Comparison of ENCODE assay signal across 10 cellular contexts in genomic region chr14:23583761-23584526, GRCh38. TPM values are rescaled to one million over a fixed set of nuclear protein-coding genes. Genes with fewer than 3 reads are reported as not detected.
A peak's percentile ranks its signal among the peaks of the same experiment; 100 is the strongest.
DNase-seq lines count a peak whose midpoint lies in the region; ATAC-seq, FAIRE-seq and TF ChIP-seq lines count a peak whose summit lies in the region.
"Not testable (repeated sequence)": the region's sequence is repeated elsewhere in the genome, so short reads cannot be mapped to it uniquely, and the experiment has no call there.
"Had no signal": no experiment of that assay in that cellular context is flagged by ENCODE, and none has a peak within 500 bp of the region (broad histone marks: within the 10 kb centered on the region; RNA-seq: fewer than 3 reads in every experiment).

No MANE protein-coding gene starts in this region.

- H3K36me3 ChIP-seq in K562 (ENCODE audit: control insufficient read depth, insufficient read depth, low read length); neuronal stem cell (replicated peaks in 1 of 2; ENCODE audit: control insufficient read depth in 2 of 2, insufficient read depth in 2 of 2, low read length in 2 of 2): not testable (repeated sequence)

- not testable (repeated sequence) for H2AK5ac ChIP-seq in neuronal stem cell (ENCODE audit: low read depth, low read length)

- not testable (repeated sequence) for H2BK5ac ChIP-seq in neuronal stem cell (ENCODE audit: low read length)

- peaks cover 56% of the 10 kb centered on the region for H3K27me3 Mint-ChIP-seq in T-helper 17 cell

- not testable (repeated sequence) for FAIRE-seq in K562 (lab: Jason Lieb, UNC)

- H3K18ac ChIP-seq in neuronal stem cell (ENCODE audit: low read length) = not testable (repeated sequence)

- POLR2A ChIA-PET in K562 (lab: Yijun Ruan, JAX) = not testable (repeated sequence)

- not testable (repeated sequence) for H3K9ac ChIP-seq in K562 (ENCODE audit: insufficient read depth in 1 of 2, low read depth in 2 of 2, low read length in 2 of 2); neuronal stem cell (ENCODE audit: low read depth, low read length, poor library complexity)

- not testable (repeated sequence) for H3K27ac ChIP-seq in K562 (ENCODE audit: extremely low read depth, low read depth, low read length); neuronal stem cell (replicated peaks; ENCODE audit: low read length)

- H3K9me1 ChIP-seq in K562 (ENCODE audit: control insufficient read depth, insufficient read depth, low read length) = not testable (repeated sequence)

- CTCF ChIA-PET in K562 (lab: Yijun Ruan, JAX; ENCODE audit: low intra/inter-chr PET ratio) = not testable (repeated sequence)

- intact Hi-C loops in K562 (cut with micrococcal nuclease) = loop anchor here (10.0 kb wide), 1 partner anchor 131 kb away; no protein-coding TSS in a partner anchor

- not testable (repeated sequence) for H3K4ac ChIP-seq in neuronal stem cell (ENCODE audit: low read length)

- WGBS in K562 (ENCODE audit: insufficient coverage, low coverage, missing lambda C conversion rate) = 33% methylated on average over 13 of the region's 25 CpGs
- no CpG with 5 or more reads among the region's 25 CpGs for whole genome bisulfite sequencing in neuronal stem cell (ENCODE audit: extremely low coverage in 2 of 2, insufficient read length in 2 of 2, insufficient replicate concordance in 1 of 2), 2 donors

- not testable (repeated sequence) for H2BK15ac ChIP-seq in neuronal stem cell (ENCODE audit: low read length)

- H3K4me1 ChIP-seq in K562 (replicated peaks in 1 of 2; ENCODE audit: control insufficient read depth in 2 of 2, insufficient read depth in 2 of 2, low read length in 2 of 2); neuronal stem cell (ENCODE audit: control insufficient read depth in 2 of 2, insufficient read depth in 1 of 2, low read depth in 1 of 2, low read length in 2 of 2): not testable (repeated sequence)

- not testable (repeated sequence) for H4K20me1 ChIP-seq in K562 (replicated peaks; ENCODE audit: control insufficient read depth, insufficient read depth, low read length)

- TF ChIP-seq EP300 in K562 (IDR thresholded peaks at IDR 0.05; ENCODE audit: low read length) = not testable (repeated sequence)

- H3K36me3 Mint-ChIP-seq in T-helper 17 cell (ENCODE audit: low read depth) = not testable (repeated sequence)

- not testable (repeated sequence) for H4K91ac ChIP-seq in neuronal stem cell (ENCODE audit: low read depth, low read length, poor library complexity)

- H4K8ac ChIP-seq in neuronal stem cell (ENCODE audit: low read depth, low read length) = not testable (repeated sequence)

- H3K9me3 ChIP-seq in T-helper 17 cell (ENCODE audit: control insufficient read depth, low read length, poor library complexity, severe bottlenecking); K562 (replicated peaks; ENCODE audit: control insufficient read depth, insufficient read depth, low read depth, low read length); neuronal stem cell (replicated peaks in 1 of 2; ENCODE audit: control insufficient read depth in 2 of 2, insufficient read depth in 1 of 2, low read depth in 1 of 2, low read length in 2 of 2): not testable (repeated sequence)

- in situ Hi-C loops in K562 (cut with MboI) = not testable (repeated sequence)

- peak overlapping the region; percentile 21 for H3K14ac ChIP-seq in neuronal stem cell (ENCODE audit: low read length)

- not testable (repeated sequence) for H2BK12ac ChIP-seq in neuronal stem cell (ENCODE audit: low read length)

- not testable (repeated sequence) for H3K4me1 Mint-ChIP-seq in T-helper 17 cell

- not testable (repeated sequence) for DNase-seq in T-helper 17 cell; K562 (ENCODE audit: extremely low read depth in 1 of 4, low spot score in 3 of 4); neuronal stem cell (ENCODE audit: low spot score)
- DNase-seq in islet precursor cell = peak; percentile 17

- H3K4me3 Mint-ChIP-seq in T-helper 17 cell = not testable (repeated sequence)

- BruUV-seq in K562 (replicated peaks; lab: Mats Ljungman, UMichigan) = TSS peak; percentile 97

- not testable (repeated sequence) for H3K4me3 ChIP-seq in K562; neuronal stem cell (ENCODE audit: low read length in 2 of 2)

- not testable (repeated sequence) for H3K23ac ChIP-seq in neuronal stem cell (ENCODE audit: low read depth, low read length, poor library complexity)

- TF ChIP-seq POLR2A in K562 (conservative IDR thresholded peaks at IDR 0.05) = peak; percentile 83

- H2BK120ac ChIP-seq in neuronal stem cell (ENCODE audit: low read depth, low read length) = not testable (repeated sequence)

- peak overlapping the region; percentile 43 for H3K27ac Mint-ChIP-seq in T-helper 17 cell

- H3K27me3 ChIP-seq in K562 (ENCODE audit: control insufficient read depth in 2 of 2, insufficient read depth in 2 of 2, low read length in 2 of 2) = not testable (repeated sequence)
- peaks cover 0 to 15% (median 0%) of the 10 kb centered on the region in 3 experiments for H3K27me3 ChIP-seq in neuronal stem cell (ENCODE audit: control insufficient read depth in 3 of 3, insufficient read depth in 3 of 3, low read depth in 1 of 3, low read length in 3 of 3)

- not testable (repeated sequence) for TF ChIP-seq RAD21 in K562 (CRISPR knock-in tag; conservative IDR thresholded peaks at IDR 0.05 in 1 of 2, IDR thresholded peaks at IDR 0.05 in 1 of 2)

- ATAC-seq in T-helper 17 cell = not testable (repeated sequence)
- peak; percentile 39; the same call in 1 of the 3 replicates for ATAC-seq in K562

- not testable (repeated sequence) for H2AFZ ChIP-seq in K562 (ENCODE audit: low read depth, low read length); neuronal stem cell (ENCODE audit: low read length)

- H3K79me1 ChIP-seq in neuronal stem cell (ENCODE audit: low read depth, low read length) = not testable (repeated sequence)

- not testable (repeated sequence) for H3K4me2 ChIP-seq in K562 (ENCODE audit: insufficient read depth, low read length); neuronal stem cell (ENCODE audit: insufficient read depth, low read length, poor library complexity, severe bottlenecking)

- not testable (repeated sequence) for TF ChIP-seq CTCF in K562 (IDR thresholded peaks at IDR 0.05 in 2 of 3, conservative IDR thresholded peaks at IDR 0.05 in 1 of 3; ENCODE audit: insufficient read depth in 2 of 3, low read depth in 1 of 3, low read length in 3 of 3)

- H3K79me2 ChIP-seq in K562 (ENCODE audit: control insufficient read depth, insufficient read depth, low read length) = not testable (repeated sequence)

RNA-seq across cellular contexts. Expression of gene JPH4, which starts 5.4 kb away (rescaled TPM):
- total RNA-seq in T-helper 17 cell = not detected
- total RNA-seq in K562 (2011; cell fraction: chromatin; rRNA removed; ENCODE audit: low replicate concordance) = not detected in 2 replicates
- total RNA-seq in K562 (2011; cell fraction: nucleolus; rRNA removed) = not detected in 2 replicates
- total RNA-seq in K562 (2011; cell fraction: nucleoplasm; rRNA removed) = 0.23 TPM in 1 of 2 replicates, not detected in the other
- total RNA-seq in K562 (2014; rRNA removed) = 0.04 TPM in 1 of 2 replicates, not detected in the other
- total RNA-seq in K562 (2014; rRNA removed; fragmentation: Illumina TruSeq; extraction: Trizol) = not detected in 2 replicates
- total RNA-seq in K562 (2015; rRNA removed; fragmentation: Illumina TruSeq; extraction: Trizol) = 0.04 TPM in 1 of 2 replicates, not detected in the other
- 0.13 TPM in 2 replicates for total RNA-seq in K562 (2021)
- not detected in 2 replicates for polyA plus RNA-seq in K562 (2011; rRNA removed)
- 0.01 TPM in 1 of 2 replicates, not detected in the other for polyA plus RNA-seq in K562 (2011; cell fraction: cytosol; rRNA removed)
- 0.07 TPM in 1 of 2 replicates, not detected in the other for polyA plus RNA-seq in K562 (2011; cell fraction: nucleus; rRNA removed)
- 0.12 and 0.24 TPM in 2 replicates for polyA plus RNA-seq in K562 (2012)
- polyA plus RNA-seq in K562 (2014; fragmentation: Illumina TruSeq; extraction: Trizol) = 0.04 and 0.07 TPM in 2 replicates
- polyA plus RNA-seq in K562 (2014; fragmentation: Nextera tagmentation; extraction: Ambion mirVana) = under 1 TPM in 1 of 2 experiments, not detected in 1; 0.06 TPM
- 0.07 TPM in 1 of 2 replicates, not detected in the other for polyA plus RNA-seq in K562 (2014; rRNA removed)
- polyA minus RNA-seq in K562 (2011; rRNA and poly(A)+ RNA removed) = not detected in 2 replicates
- not detected in 2 replicates for polyA minus RNA-seq in K562 (2011; cell fraction: cytosol; rRNA and poly(A)+ RNA removed)
- polyA minus RNA-seq in K562 (2011; cell fraction: nucleus; rRNA and poly(A)+ RNA removed) = not detected in 2 replicates
- polyA plus RNA-seq in neuronal stem cell (2013, experiment 1 of 2) = 19.9 TPM
- polyA plus RNA-seq in neuronal stem cell (2013, experiment 2 of 2) = 21.1 TPM
- total RNA-seq: CD4-positive, CD25-positive, alpha-beta regulatory T cell; GM23248; H4; HT-29; IMR-90 had no signal
- polyA plus RNA-seq: CD8-positive, alpha-beta memory T cell; GM23248; IMR-90 had no signal

RNA-seq across cellular contexts. Expression of gene AP1G2, which starts 16.4 kb away (rescaled TPM):
- total RNA-seq in T-helper 17 cell = 100 to 1,000 TPM; 268 to 313 TPM
- total RNA-seq in K562 (2011; cell fraction: chromatin; rRNA removed; ENCODE audit: low replicate concordance) = 396 and 1,008 TPM in 2 replicates
- 461 and 463 TPM in 2 replicates for total RNA-seq in K562 (2011; cell fraction: nucleolus; rRNA removed)
- total RNA-seq in K562 (2011; cell fraction: nucleoplasm; rRNA removed) = 346 and 364 TPM in 2 replicates
- 19.1 and 25.8 TPM in 2 replicates for total RNA-seq in K562 (2014; rRNA removed)
- total RNA-seq in K562 (2014; rRNA removed; fragmentation: Illumina TruSeq; extraction: Trizol) = 12.2 and 19.8 TPM in 2 replicates
- 27.7 and 31.9 TPM in 2 replicates for total RNA-seq in K562 (2015; rRNA removed; fragmentation: Illumina TruSeq; extraction: Trizol)
- total RNA-seq in K562 (2021) = 51.9 and 58.1 TPM in 2 replicates
- polyA plus RNA-seq in K562 (2011; rRNA removed) = 65.3 and 135 TPM in 2 replicates
- 61.3 and 70.5 TPM in 2 replicates for polyA plus RNA-seq in K562 (2011; cell fraction: cytosol; rRNA removed)
- polyA plus RNA-seq in K562 (2011; cell fraction: nucleus; rRNA removed) = 934 and 1,029 TPM in 2 replicates
- polyA plus RNA-seq in K562 (2012) = 53.3 and 105 TPM in 2 replicates
- polyA plus RNA-seq in K562 (2014; fragmentation: Illumina TruSeq; extraction: Trizol) = 41.3 and 56.2 TPM in 2 replicates
- polyA plus RNA-seq in K562 (2014; fragmentation: Nextera tagmentation; extraction: Ambion mirVana) = 10 to 100 TPM; 22.9 to 33.3 TPM
- polyA plus RNA-seq in K562 (2014; rRNA removed) = 73.4 and 83.5 TPM in 2 replicates
- 35.0 and 46.6 TPM in 2 replicates for polyA minus RNA-seq in K562 (2011; rRNA and poly(A)+ RNA removed)
- 23.4 and 34.6 TPM in 2 replicates for polyA minus RNA-seq in K562 (2011; cell fraction: cytosol; rRNA and poly(A)+ RNA removed)
- polyA minus RNA-seq in K562 (2011; cell fraction: nucleus; rRNA and poly(A)+ RNA removed) = 142 and 191 TPM in 2 replicates
- polyA plus RNA-seq in neuronal stem cell (2013, experiment 1 of 2) = 77.9 TPM
- 80.8 TPM for polyA plus RNA-seq in neuronal stem cell (2013, experiment 2 of 2)

RNA-seq across cellular contexts. Expression of gene THTPA, which starts 27.9 kb away (rescaled TPM):
- 10 to 100 TPM in 1 of 2 donors, 1 to 10 TPM in 1; 10.0 to 13.6 TPM for total RNA-seq in T-helper 17 cell
- total RNA-seq in K562 (2011; cell fraction: chromatin; rRNA removed; ENCODE audit: low replicate concordance) = 2.6 and 8.1 TPM in 2 replicates
- total RNA-seq in K562 (2011; cell fraction: nucleolus; rRNA removed) = 5.2 and 7.1 TPM in 2 replicates
- total RNA-seq in K562 (2011; cell fraction: nucleoplasm; rRNA removed) = 5.2 and 5.4 TPM in 2 replicates
- total RNA-seq in K562 (2014; rRNA removed) = 5.2 and 12.2 TPM in 2 replicates
- 2.2 and 2.4 TPM in 2 replicates for total RNA-seq in K562 (2014; rRNA removed; fragmentation: Illumina TruSeq; extraction: Trizol)
- total RNA-seq in K562 (2015; rRNA removed; fragmentation: Illumina TruSeq; extraction: Trizol) = 3.8 and 4.2 TPM in 2 replicates
- total RNA-seq in K562 (2021) = 6.3 and 8.7 TPM in 2 replicates
- polyA plus RNA-seq in K562 (2011; rRNA removed) = 2.2 and 3.8 TPM in 2 replicates
- 2.4 and 7.1 TPM in 2 replicates for polyA plus RNA-seq in K562 (2011; cell fraction: cytosol; rRNA removed)
- polyA plus RNA-seq in K562 (2011; cell fraction: nucleus; rRNA removed) = 2.2 and 7.9 TPM in 2 replicates
- 5.6 and 7.4 TPM in 2 replicates for polyA plus RNA-seq in K562 (2012)
- 6.8 and 8.4 TPM in 2 replicates for polyA plus RNA-seq in K562 (2014; fragmentation: Illumina TruSeq; extraction: Trizol)
- polyA plus RNA-seq in K562 (2014; fragmentation: Nextera tagmentation; extraction: Ambion mirVana) = 1 to 10 TPM; 6.4 to 6.5 TPM
- 5.1 and 9.4 TPM in 2 replicates for polyA plus RNA-seq in K562 (2014; rRNA removed)
- polyA minus RNA-seq in K562 (2011; rRNA and poly(A)+ RNA removed) = 2.5 and 3.2 TPM in 2 replicates
- 2.7 and 2.9 TPM in 2 replicates for polyA minus RNA-seq in K562 (2011; cell fraction: cytosol; rRNA and poly(A)+ RNA removed)
- 2.4 and 2.8 TPM in 2 replicates for polyA minus RNA-seq in K562 (2011; cell fraction: nucleus; rRNA and poly(A)+ RNA removed)
- polyA plus RNA-seq in neuronal stem cell (2013, experiment 1 of 2) = 8.8 TPM
- 7.5 TPM for polyA plus RNA-seq in neuronal stem cell (2013, experiment 2 of 2)

RNA-seq across cellular contexts. Expression of gene ZFHX2, which starts 32.4 kb away (rescaled TPM):
- total RNA-seq in T-helper 17 cell (under 1 TPM; 0.16 to 0.27 TPM), K562 (2014; rRNA removed) (0.29 TPM in 1 of 2 replicates, not detected in the other), K562 (2014; rRNA removed; fragmentation: Illumina TruSeq; extraction: Trizol) (0.10 and 0.11 TPM in 2 replicates), K562 (2015; rRNA removed; fragmentation: Illumina TruSeq; extraction: Trizol) (0.11 TPM in 2 replicates), K562 (2021) (0.11 and 0.22 TPM in 2 replicates)
- 0.76 and 1.5 TPM in 2 replicates for total RNA-seq in K562 (2011; cell fraction: chromatin; rRNA removed; ENCODE audit: low replicate concordance)
- 0.26 and 0.67 TPM in 2 replicates for total RNA-seq in K562 (2011; cell fraction: nucleolus; rRNA removed)
- total RNA-seq in K562 (2011; cell fraction: nucleoplasm; rRNA removed) = 0.15 and 0.23 TPM in 2 replicates
- polyA plus RNA-seq in K562 (2011; rRNA removed) (0.06 and 0.16 TPM in 2 replicates), K562 (2014; fragmentation: Illumina TruSeq; extraction: Trizol) (0.03 and 0.09 TPM in 2 replicates), K562 (2014; fragmentation: Nextera tagmentation; extraction: Ambion mirVana) (not detected), K562 (2014; rRNA removed) (0.01 TPM in 1 of 2 replicates, not detected in the other)
- under 0.01 and 0.04 TPM in 2 replicates for polyA plus RNA-seq in K562 (2011; cell fraction: cytosol; rRNA removed)
- polyA plus RNA-seq in K562 (2011; cell fraction: nucleus; rRNA removed) = 0.20 and 0.50 TPM in 2 replicates
- 0.06 and 0.07 TPM in 2 replicates for polyA plus RNA-seq in K562 (2012)
- polyA minus RNA-seq in K562 (2011; rRNA and poly(A)+ RNA removed) = 0.15 and 0.18 TPM in 2 replicates
- polyA minus RNA-seq in K562 (2011; cell fraction: cytosol; rRNA and poly(A)+ RNA removed) = not detected in 2 replicates
- 0.22 and 0.54 TPM in 2 replicates for polyA minus RNA-seq in K562 (2011; cell fraction: nucleus; rRNA and poly(A)+ RNA removed)
- polyA plus RNA-seq in neuronal stem cell (2013, experiment 1 of 2) = 3.9 TPM
- 4.4 TPM for polyA plus RNA-seq in neuronal stem cell (2013, experiment 2 of 2)
- polyA plus RNA-seq: CD4-positive, CD25-positive, alpha-beta regulatory T cell; CD8-positive, alpha-beta memory T cell had no signal

RNA-seq across cellular contexts. Expression of gene DHRS2, which starts 52.2 kb away (rescaled TPM):
- total RNA-seq in T-helper 17 cell = not detected
- 30.5 and 40.0 TPM in 2 replicates for total RNA-seq in K562 (2011; cell fraction: chromatin; rRNA removed; ENCODE audit: low replicate concordance)
- 19.0 and 24.3 TPM in 2 replicates for total RNA-seq in K562 (2011; cell fraction: nucleolus; rRNA removed)
- total RNA-seq in K562 (2011; cell fraction: nucleoplasm; rRNA removed) = 27.1 and 32.4 TPM in 2 replicates
- total RNA-seq in K562 (2014; rRNA removed) = 64.4 and 73.6 TPM in 2 replicates
- total RNA-seq in K562 (2014; rRNA removed; fragmentation: Illumina TruSeq; extraction: Trizol) = 57.9 and 68.7 TPM in 2 replicates
- total RNA-seq in K562 (2015; rRNA removed; fragmentation: Illumina TruSeq; extraction: Trizol) = 73.2 and 73.4 TPM in 2 replicates
- total RNA-seq in K562 (2021) = 59.4 and 62.9 TPM in 2 replicates
- 45.5 and 47.2 TPM in 2 replicates for polyA plus RNA-seq in K562 (2011; rRNA removed)
- 41.7 and 41.9 TPM in 2 replicates for polyA plus RNA-seq in K562 (2011; cell fraction: cytosol; rRNA removed)
- 62.7 and 78.6 TPM in 2 replicates for polyA plus RNA-seq in K562 (2011; cell fraction: nucleus; rRNA removed)
- 66.3 and 109 TPM in 2 replicates for polyA plus RNA-seq in K562 (2012)
- 89.3 and 90.9 TPM in 2 replicates for polyA plus RNA-seq in K562 (2014; fragmentation: Illumina TruSeq; extraction: Trizol)
- 1 to 10 TPM; 2.9 to 5.4 TPM for polyA plus RNA-seq in K562 (2014; fragmentation: Nextera tagmentation; extraction: Ambion mirVana)
- 96.8 and 107 TPM in 2 replicates for polyA plus RNA-seq in K562 (2014; rRNA removed)
- 27.5 and 28.1 TPM in 2 replicates for polyA minus RNA-seq in K562 (2011; rRNA and poly(A)+ RNA removed)
- polyA minus RNA-seq in K562 (2011; cell fraction: cytosol; rRNA and poly(A)+ RNA removed) = 10.2 and 10.5 TPM in 2 replicates
- polyA minus RNA-seq in K562 (2011; cell fraction: nucleus; rRNA and poly(A)+ RNA removed) = 15.2 and 21.5 TPM in 2 replicates
- polyA plus RNA-seq in neuronal stem cell (2013, experiment 1 of 2) = 0.13 TPM
- polyA plus RNA-seq in neuronal stem cell (2013, experiment 2 of 2) = 0.19 TPM
- total RNA-seq: CD4-positive, CD25-positive, alpha-beta regulatory T cell; GM23248 had no signal
- polyA plus RNA-seq: CD8-positive, alpha-beta memory T cell; GM23248 had no signal
